In genomic region chr12:106987846-106988245, GRCh38 we compare ENCODE assay signal across 9 cellular contexts. TPM values are rescaled to one million over a fixed set of nuclear protein-coding genes. Genes with fewer than 3 reads are reported as not detected.
DNase-seq lines count a peak whose midpoint lies in the region; ATAC-seq and TF ChIP-seq lines count a peak whose summit lies in the region.
"Had no signal": no experiment of that assay in that cellular context is flagged by ENCODE, and none has a peak within 500 bp of the region (broad histone marks: within the 10 kb centered on the region; RNA-seq: fewer than 3 reads in every experiment).

No MANE protein-coding gene starts in this region.

- H3K4me1 ChIP-seq in OCI-LY3 (ENCODE audit: low read length) (peaks cover 11% of the 10 kb centered on the region; the same call in 1 of the 2 replicates), esophagus squamous epithelium (peaks cover 0 to 38% (median 11%) of the 10 kb centered on the region in 3 donors), sigmoid colon (peaks cover 0 to 32% (median 18%) of the 10 kb centered on the region in 4 donors), HAP-1 (peaks cover 3% of the 10 kb centered on the region; the same call in 1 of the 2 replicates)

- ATAC-seq in GM19324 (IDR thresholded peaks at IDR 0.05; ENCODE audit: low FRiP score, unreplicated experiment): no peak

- H3K27ac ChIP-seq in OCI-LY3 (ENCODE audit: low read length): no peak overlapping the region
- peak overlapping the region in 3 of 4 donors; percentile 94 to 96 (median 94) for H3K27ac ChIP-seq in esophagus squamous epithelium
- peak overlapping the region; percentile 92 to 96 (median 94) for H3K27ac ChIP-seq in sigmoid colon

- TF ChIP-seq POLR2A in esophagus squamous epithelium (IDR thresholded peaks at IDR 0.05) (no peak), sigmoid colon (IDR thresholded peaks at IDR 0.05) (no peak)

- peaks cover 14% of the 10 kb centered on the region; the same call in 1 of the 2 replicates for H3K27me3 ChIP-seq in OCI-LY3 (ENCODE audit: low read depth, low read length)
- H3K27me3 ChIP-seq in esophagus squamous epithelium: no peaks in the 10 kb centered on the region
- no peaks in the 10 kb centered on the region for H3K27me3 ChIP-seq in sigmoid colon
- no peaks in the 10 kb centered on the region for H3K27me3 ChIP-seq in HAP-1 (ENCODE audit: low read depth)
- H3K27me3 ChIP-seq: spleen had no signal

- H3K36me3 ChIP-seq in OCI-LY3 (replicated peaks; ENCODE audit: low read depth, low read length) (peaks cover 21% of the 10 kb centered on the region), esophagus squamous epithelium (peaks cover 0 to 15% (median 0%) of the 10 kb centered on the region in 3 donors), sigmoid colon (peaks cover 0 to 19% (median 3%) of the 10 kb centered on the region in 4 donors), HAP-1 (replicated peaks) (peaks cover 8% of the 10 kb centered on the region)
- H3K36me3 ChIP-seq: spleen had no signal

- no peak overlapping the region for H3K9ac ChIP-seq in OCI-LY3 (ENCODE audit: low read length)

- peak overlapping the region; percentile 90; the same call in 1 of the 2 replicates for H3K4me2 ChIP-seq in OCI-LY3 (ENCODE audit: low read length)

- H3K4me3 ChIP-seq in OCI-LY3 (ENCODE audit: low read length): no peak overlapping the region
- H3K4me3 ChIP-seq in esophagus squamous epithelium: peak overlapping the region in 1 of 4 donors; percentile 89
- H3K4me3 ChIP-seq in sigmoid colon: peak overlapping the region in 1 of 4 donors; percentile 76
- no peak overlapping the region for H3K4me3 ChIP-seq in HAP-1

- H4K20me1 ChIP-seq in OCI-LY3 (ENCODE audit: insufficient read depth, low read length): no peaks in the 10 kb centered on the region

- intact Hi-C loops in esophagus squamous epithelium (cut with DNase I) (no loop called here), sigmoid colon (cut with DNase I) (loop anchor here (1.0 to 2.0 kb wide), 3 partner anchors 31 to 105 kb away; partner anchors contain the start of gene CRY1)

- 0 out of 2 replicates have a peak, but pooled peaks cover 7% of the 10 kb centered on the region for H3K79me2 ChIP-seq in OCI-LY3 (ENCODE audit: low read length)

- no peak for TF ChIP-seq CTCF in OCI-LY3 (IDR thresholded peaks at IDR 0.05; ENCODE audit: low read depth, low read length)
- no peak for TF ChIP-seq CTCF in esophagus squamous epithelium (IDR thresholded peaks at IDR 0.05)
- no peak for TF ChIP-seq CTCF in sigmoid colon (IDR thresholded peaks at IDR 0.05)

- DNase-seq in NCI-H345 (lab: John Stamatoyannopoulos, UW): peak; percentile 40
- no peak for DNase-seq in NCI-H345 treated with DMSO at 0.1 percent for 48 hours (lab: John Stamatoyannopoulos, UW; ENCODE audit: unreplicated experiment)
- no peak for DNase-seq in esophagus squamous epithelium (lab: John Stamatoyannopoulos, UW)
- no peak for DNase-seq in sigmoid colon
- DNase-seq in GM19240 (ENCODE audit: insufficient read length, low spot score): no peak
- no peak for DNase-seq in HAP-1 (ENCODE audit: low spot score in 2 of 2)
- DNase-seq: spleen had no signal

- no peaks in the 10 kb centered on the region for H3K9me3 ChIP-seq in OCI-LY3 (ENCODE audit: insufficient read depth, low read length)
- no peaks in the 10 kb centered on the region for H3K9me3 ChIP-seq in esophagus squamous epithelium
- H3K9me3 ChIP-seq in sigmoid colon: no peaks in the 10 kb centered on the region
- H3K9me3 ChIP-seq in HAP-1: no peaks in the 10 kb centered on the region
- H3K9me3 ChIP-seq: spleen had no signal

- in situ Hi-C loops in HAP-1 (cut with MboI; ENCODE audit: low sequenced_read_pairs): no loop called here

- TF ChIP-seq EP300 in sigmoid colon (IDR thresholded peaks at IDR 0.05): no peak

- 54 to 60% methylated on average over 5 to 6 of the region's 6 CpGs for WGBS in esophagus squamous epithelium, 2 donors
- 67 to 79% methylated on average over 6 of the region's 6 CpGs for WGBS in sigmoid colon, 2 donors

- peak overlapping the region; percentile 92 for H2AFZ ChIP-seq in OCI-LY3 (ENCODE audit: low read depth, low read length)

RNA-seq across cellular contexts. Expression of gene MTERF2, which starts 0.9 kb away (rescaled TPM):
- total RNA-seq in esophagus squamous epithelium (1 to 10 TPM; 2.7 to 9.5 (median 4.2) TPM), sigmoid colon (10 to 100 TPM; 15.8 to 31.1 (median 21.3) TPM)
- polyA plus RNA-seq in sigmoid colon: 1 to 10 TPM; 6.6 to 9.0 (median 8.0) TPM

RNA-seq across cellular contexts. Expression of gene TMEM263, which starts 32.1 kb away (rescaled TPM):
- total RNA-seq in esophagus squamous epithelium: 10 to 100 TPM in 2 of 4 donors, 1 to 10 TPM in 2; 5.1 to 12.0 (median 8.6) TPM
- 10 to 100 TPM; 39.5 to 51.7 (median 46.4) TPM for total RNA-seq in sigmoid colon
- 10 to 100 TPM; 12.6 to 21.0 (median 19.8) TPM for polyA plus RNA-seq in sigmoid colon
